ENCODE assay signal across 16 cellular contexts in genomic region chr22:44084044-44084772, GRCh38.
A peak's percentile ranks its signal among the peaks of the same experiment; 100 is the strongest.
DNase-seq lines count a peak whose midpoint lies in the region; ATAC-seq and TF ChIP-seq lines count a peak whose summit lies in the region.
"Had no signal": no experiment of that assay in that cellular context is flagged by ENCODE, and none has a peak within 500 bp of the region (broad histone marks: within the 10 kb centered on the region; RNA-seq: fewer than 3 reads in every experiment).

No MANE protein-coding gene starts in this region.

- H3K9me3 Mint-ChIP-seq in CD14-positive monocyte (peaks cover 0 to 12% (median 3%) of the 10 kb centered on the region in 7 donors), naive B cell (peaks cover 0 to 4% (median 0%) of the 10 kb centered on the region in 7 donors)
- H3K9me3 Mint-ChIP-seq in stimulated activated effector memory CD8-positive, alpha-beta T cell treated with anti-CD3 and anti-CD28 coated beads, Interleukin-12 subunit alpha, Interleukin-12 subunit beta, amount 100 ng/mL, for 72 hours, result no peaks in the 10 kb centered on the region
- H3K9me3 Mint-ChIP-seq: CD8-positive, alpha-beta T cell; GM23338; H9 had no signal

- DNase-seq in CD14-positive monocyte (ENCODE audit: low spot score) (no peak), heart right ventricle (no peak), naive B cell (no peak), C1 segment of cervical spinal cord (lab: John Stamatoyannopoulos, UW) (no peak), posterior vena cava (ENCODE audit: low spot score) (no peak)
- DNase-seq in stimulated activated effector memory CD8-positive, alpha-beta T cell treated with anti-CD3 and anti-CD28 coated beads, Interleukin-12 subunit alpha, Interleukin-12 subunit beta, amount 100 ng/mL, for 72 hours (ENCODE audit: low spot score in 2 of 2), result no peak
- DNase-seq: CD8-positive, alpha-beta T cell; COR-L47; DMS153; DMS79 treated with DMSO at 0.1 percent for 48 hours; EL; H9 had no signal

- H3K4me3 ChIP-seq in heart right ventricle (no peak overlapping the region), skeletal muscle tissue (ENCODE audit: low read length in 3 of 3) (no peak overlapping the region)
- H3K4me3 ChIP-seq: GM23338 had no signal

- ATAC-seq in heart right ventricle (peak in 6 of 8 donors; percentile 5 to 53 (median 34)), naive B cell (ENCODE audit: low read depth in 2 of 2) (no peak)
- ATAC-seq in stimulated activated effector memory CD8-positive, alpha-beta T cell treated with anti-CD3 and anti-CD28 coated beads, Interleukin-12 subunit alpha, Interleukin-12 subunit beta, amount 100 ng/mL, for 72 hours, result no peak
- ATAC-seq: CD8-positive, alpha-beta T cell; GM23338 had no signal

- intact Hi-C loops in CD14-positive monocyte (cut with micrococcal nuclease) (loop anchor here (2.0 to 5.0 kb wide), 2 partner anchors 543 kb away; no protein-coding TSS in a partner anchor), heart right ventricle (cut with DNase I) (loop anchor here in 5 of 10 donors (2.0 to 10.0 kb wide), 7 partner anchors 59 to 543 kb away; partner anchors contain the start of genes PARVB (in 2 of the 5) and RTL6 (in 1 of the 5)), posterior vena cava (cut with DNase I) (loop anchor here (5.0 to 10.0 kb wide), 3 partner anchors 89 to 543 kb away; no protein-coding TSS in a partner anchor)

- H3K36me3 Mint-ChIP-seq in CD14-positive monocyte, result peaks cover 30 to 39% of the 10 kb centered on the region in 2 donors
- H3K36me3 Mint-ChIP-seq in naive B cell, result peaks cover 7 to 14% of the 10 kb centered on the region in 2 donors
- no peaks in the 10 kb centered on the region for H3K36me3 Mint-ChIP-seq in stimulated activated effector memory CD8-positive, alpha-beta T cell treated with anti-CD3 and anti-CD28 coated beads, Interleukin-12 subunit alpha, Interleukin-12 subunit beta, amount 100 ng/mL, for 72 hours
- H3K36me3 Mint-ChIP-seq: CD8-positive, alpha-beta T cell had no signal

- H3K27me3 ChIP-seq in heart right ventricle (no peaks in the 10 kb centered on the region), skeletal muscle tissue (ENCODE audit: control insufficient read depth in 3 of 3, insufficient read depth in 3 of 3, low read length in 3 of 3) (no peaks in the 10 kb centered on the region)

- H3K9ac ChIP-seq in skeletal muscle tissue (ENCODE audit: low read depth in 1 of 3, low read length in 3 of 3), result peak overlapping the region in 2 of 3 donors; percentile 20 to 70

- peaks cover 0 to 21% (median 0%) of the 10 kb centered on the region in 9 donors for H3K36me3 ChIP-seq in heart right ventricle
- peaks cover 0 to 8% (median 0%) of the 10 kb centered on the region in 3 donors for H3K36me3 ChIP-seq in skeletal muscle tissue (ENCODE audit: control insufficient read depth in 3 of 3, insufficient read depth in 3 of 3, low read length in 3 of 3)

- no peak overlapping the region for H3K4me3 Mint-ChIP-seq in CD14-positive monocyte
- no peak overlapping the region for H3K4me3 Mint-ChIP-seq in naive B cell
- no peak overlapping the region for H3K4me3 Mint-ChIP-seq in stimulated activated effector memory CD8-positive, alpha-beta T cell treated with anti-CD3 and anti-CD28 coated beads, Interleukin-12 subunit alpha, Interleukin-12 subunit beta, amount 100 ng/mL, for 72 hours
- H3K4me3 Mint-ChIP-seq: B cell; CD8-positive, alpha-beta T cell; GM23338; H9 had no signal

- H3K27me3 Mint-ChIP-seq in CD14-positive monocyte (ENCODE audit: low read depth in 3 of 3) (peaks cover 0 to 5% (median 2%) of the 10 kb centered on the region in 3 donors), naive B cell (no peaks in the 10 kb centered on the region)
- H3K27me3 Mint-ChIP-seq: B cell had no signal

- H3K27ac ChIP-seq in heart right ventricle (peak overlapping the region in 4 of 10 donors; percentile 5 to 69 (median 20)), skeletal muscle tissue (ENCODE audit: low read depth, low read length) (peak overlapping the region; percentile 22)
- H3K27ac ChIP-seq: C4-2B had no signal

- H3K4me1 ChIP-seq in heart right ventricle, result peaks cover 3 to 44% (median 16%) of the 10 kb centered on the region in 9 donors
- H3K4me1 ChIP-seq in skeletal muscle tissue (ENCODE audit: control insufficient read depth in 3 of 3, insufficient read depth in 3 of 3, low read length in 3 of 3), result peaks cover 53 to 71% (median 63%) of the 10 kb centered on the region in 3 donors

- H3K27ac Mint-ChIP-seq in CD14-positive monocyte (peak overlapping the region in 4 of 7 donors; percentile 33 to 59 (median 44)), naive B cell (peak overlapping the region in 5 of 6 donors; percentile 10 to 93 (median 34))
- no peak overlapping the region for H3K27ac Mint-ChIP-seq in stimulated activated effector memory CD8-positive, alpha-beta T cell treated with anti-CD3 and anti-CD28 coated beads, Interleukin-12 subunit alpha, Interleukin-12 subunit beta, amount 100 ng/mL, for 72 hours
- H3K27ac Mint-ChIP-seq: B cell; CD8-positive, alpha-beta T cell; GM23338 had no signal

- WGBS in heart right ventricle, 2 donors, result 89 to 94% methylated on average over 11 of the region's 11 CpGs

- no peaks in the 10 kb centered on the region for H3K4me1 Mint-ChIP-seq in CD14-positive monocyte
- H3K4me1 Mint-ChIP-seq in naive B cell, result peaks cover 6 to 15% (median 10%) of the 10 kb centered on the region in 3 donors
- H3K4me1 Mint-ChIP-seq in stimulated activated effector memory CD8-positive, alpha-beta T cell treated with anti-CD3 and anti-CD28 coated beads, Interleukin-12 subunit alpha, Interleukin-12 subunit beta, amount 100 ng/mL, for 72 hours, result peaks cover 5% of the 10 kb centered on the region

- H3K9me3 ChIP-seq in heart right ventricle, result peaks cover 0 to 14% (median 3%) of the 10 kb centered on the region in 11 donors
- no peaks in the 10 kb centered on the region for H3K9me3 ChIP-seq in skeletal muscle tissue (ENCODE audit: control insufficient read depth in 3 of 3, low read length in 3 of 3)

- TF ChIP-seq CTCF in CD14-positive monocyte (IDR thresholded peaks at IDR 0.05), result no peak
- TF ChIP-seq CTCF in heart right ventricle (IDR thresholded peaks at IDR 0.05), result no peak

Comparison
In these comparisons a context has a peak if more than half of its experiments do, and no peak if none do; other contexts are left out.
1. ATAC-seq: peak in heart right ventricle (6 of 8); none in naive B cell (0 of 2) and stimulated activated effector memory CD8-positive, alpha-beta T cell treated with anti-CD3 and anti-CD28 coated beads, Interleukin-12 subunit alpha, Interleukin-12 subunit beta, amount 100 ng/mL, for 72 hours (single experiment).